In the genomic region with DNA sequence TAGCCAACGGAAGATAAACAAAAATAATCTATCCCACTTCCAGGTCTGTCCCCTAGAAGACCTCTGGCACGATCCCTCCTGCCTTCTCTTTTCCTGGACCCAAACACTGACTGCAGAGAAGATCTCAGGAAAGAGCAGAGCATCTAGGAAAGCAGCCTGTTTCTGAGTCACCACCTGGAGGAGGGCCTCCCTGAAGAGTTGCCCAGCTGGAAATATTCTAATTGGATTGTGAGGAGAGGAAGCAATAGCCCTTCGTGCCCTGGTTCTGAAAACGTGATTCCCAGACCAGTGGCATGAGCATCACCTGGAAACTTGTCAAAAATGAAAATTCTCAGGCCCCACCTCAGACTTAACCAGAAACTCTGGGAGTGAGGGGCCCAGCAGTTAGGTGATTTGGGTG, we compare ENCODE assay signal across 17 cellular contexts.
DNase-seq lines count a peak whose midpoint lies in the region; ATAC-seq, FAIRE-seq and TF ChIP-seq lines count a peak whose summit lies in the region.
"Had no signal": no experiment of that assay in that cellular context is flagged by ENCODE, and none has a peak within 500 bp of the region (broad histone marks: within the 10 kb centered on the region; RNA-seq: fewer than 3 reads in every experiment).

No MANE protein-coding gene starts in this region.

- H3K4me3 ChIP-seq in heart left ventricle (no peak overlapping the region), RWPE2 (ENCODE audit: severe bottlenecking) (no peak overlapping the region), fibroblast of the aortic adventitia (ENCODE audit: low read depth, low read length) (no peak overlapping the region)

- H3K27ac Mint-ChIP-seq in T-helper 17 cell: no peak overlapping the region
- H3K27ac Mint-ChIP-seq: natural killer cell had no signal

- ATAC-seq in heart left ventricle (peak in 3 of 4 donors; percentile 30 to 61 (median 31)), Right ventricle myocardium superior (ENCODE audit: poor library complexity) (no peak), RWPE2 (ENCODE audit: low read depth) (peak; percentile 74), T-helper 17 cell (no peak)
- ATAC-seq: natural killer cell, Right ventricle myocardium inferior had no signal

- peaks cover 50% of the 10 kb centered on the region for H3K27me3 Mint-ChIP-seq in T-helper 17 cell

- TF ChIP-seq POLR2A in heart left ventricle (IDR thresholded peaks at IDR 0.05): no peak

- H3K36me3 ChIP-seq in heart left ventricle: no peaks in the 10 kb centered on the region
- H3K36me3 ChIP-seq in RWPE2 (ENCODE audit: low read depth): no peaks in the 10 kb centered on the region

- intact Hi-C loops in heart left ventricle (cut with DNase I) (loop anchor here in 1 of 10 donors (10.0 kb wide), 1 partner anchor 64 kb away; no protein-coding TSS in a partner anchor), Right ventricle myocardium superior (cut with DNase I) (no loop called here), cardiac septum (cut with DNase I) (no loop called here)

- no peak for TF ChIP-seq CTCF in heart left ventricle (IDR thresholded peaks at IDR 0.05)
- no peak for TF ChIP-seq CTCF in RWPE2 (IDR thresholded peaks at IDR 0.05; ENCODE audit: poor library complexity, severe bottlenecking)
- TF ChIP-seq CTCF in fibroblast of the aortic adventitia (IDR thresholded peaks at IDR 0.05; ENCODE audit: insufficient read depth, low read length): no peak
- no peak for TF ChIP-seq CTCF in GM20000 (IDR thresholded peaks at IDR 0.05; ENCODE audit: extremely low read depth, missing control alignments)

- H3K27me3 ChIP-seq in heart left ventricle (no peaks in the 10 kb centered on the region), RWPE2 (ENCODE audit: insufficient read depth, poor library complexity, severe bottlenecking) (no peaks in the 10 kb centered on the region)

- DNase-seq in heart left ventricle (peak in 1 of 5 donors; percentile 28), Right ventricle myocardium superior (no peak), RWPE2 (ENCODE audit: low spot score) (no peak), fibroblast of the aortic adventitia (ENCODE audit: low read depth) (peak; percentile 70), urothelium cell line (ENCODE audit: low spot score) (peak; percentile 20), GM20000 (ENCODE audit: low spot score) (no peak), T-helper 17 cell (no peak), cardiac septum (ENCODE audit: low spot score) (no peak)
- DNase-seq: activated CD8-positive, alpha-beta memory T cell treated with anti-CD3 and anti-CD28 coated beads, Interleukin-2, amount 50 U/mL, for 48 hours; AML-193; GF-D8; natural killer cell; NCI-H187 treated with DMSO at 0.1 percent for 48 hours; trophoblast cell had no signal

- H3K4me3 Mint-ChIP-seq in T-helper 17 cell: no peak overlapping the region
- H3K4me3 Mint-ChIP-seq: natural killer cell had no signal

- 24 to 41% (median 33%) methylated on average over 4 of the region's 4 CpGs for WGBS in heart left ventricle, 4 donors

- H3K27ac ChIP-seq in heart left ventricle: no peak overlapping the region
- H3K27ac ChIP-seq in RWPE2 (ENCODE audit: poor library complexity, severe bottlenecking): no peak overlapping the region
- H3K27ac ChIP-seq: VCaP had no signal

- H3K36me3 Mint-ChIP-seq in T-helper 17 cell (ENCODE audit: low read depth): no peaks in the 10 kb centered on the region
- H3K36me3 Mint-ChIP-seq: natural killer cell had no signal

- H3K4me1 ChIP-seq in heart left ventricle (peaks cover 0 to 4% (median 0%) of the 10 kb centered on the region in 12 donors), RWPE2 (ENCODE audit: insufficient read depth, poor library complexity, severe bottlenecking) (peaks cover 6% of the 10 kb centered on the region)

- no peaks in the 10 kb centered on the region for H3K4me1 Mint-ChIP-seq in T-helper 17 cell
- H3K4me1 Mint-ChIP-seq: natural killer cell had no signal

- FAIRE-seq in urothelium cell line (lab: Jason Lieb, UNC): no peak
- FAIRE-seq: islet of Langerhans had no signal

- H3K9me3 ChIP-seq in heart left ventricle (no peaks in the 10 kb centered on the region), RWPE2 (ENCODE audit: severe bottlenecking) (no peaks in the 10 kb centered on the region), T-helper 17 cell (ENCODE audit: control insufficient read depth, low read length, poor library complexity, severe bottlenecking) (no peaks in the 10 kb centered on the region)

Comparison
In these comparisons a context has a peak if more than half of its experiments do, and no peak if none do; other contexts are left out.
1. ATAC-seq: peak in heart left ventricle (3 of 4) and RWPE2 (single experiment); none in Right ventricle myocardium superior (single experiment) and T-helper 17 cell (single experiment).
2. DNase-seq: peak in fibroblast of the aortic adventitia (single experiment) and urothelium cell line (single experiment); none in Right ventricle myocardium superior (single experiment), RWPE2 (single experiment), GM20000 (single experiment), T-helper 17 cell (0 of 3) and cardiac septum (single experiment).